In the genomic region with DNA sequence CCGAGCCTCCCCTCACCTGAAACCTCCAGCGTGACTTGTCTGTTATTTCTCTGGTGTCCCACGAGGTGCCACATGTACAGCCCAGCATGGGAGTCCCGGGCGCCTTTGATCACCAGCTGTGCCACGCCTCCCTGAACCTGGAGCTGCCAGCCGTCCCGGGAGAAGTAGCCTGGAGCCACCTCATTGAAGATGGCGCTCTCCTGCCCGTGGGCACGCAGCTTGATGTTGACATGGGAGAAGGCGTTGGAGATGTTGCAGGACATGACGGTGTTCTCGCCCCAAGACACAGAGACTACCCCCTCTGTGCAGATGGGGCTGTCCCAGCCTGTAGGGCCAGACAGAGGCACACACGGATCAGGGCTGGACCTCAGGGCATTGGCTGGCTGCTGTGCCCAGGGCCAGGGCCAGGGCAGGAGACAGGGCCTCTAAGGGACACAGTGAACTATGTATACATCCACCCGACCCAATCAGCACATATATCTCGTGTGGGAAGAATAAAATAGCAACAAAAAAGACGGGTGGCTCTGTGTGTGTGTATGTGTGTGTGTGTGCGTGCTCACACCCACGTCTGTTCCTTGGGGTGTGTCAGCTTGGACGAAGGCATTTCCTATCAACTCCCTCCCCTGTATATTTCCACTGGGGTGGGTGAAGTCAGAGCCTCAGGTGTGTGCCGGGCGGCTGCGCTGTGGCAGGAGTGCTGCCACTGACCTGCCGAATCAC, we compare ENCODE assay signal across 18 cellular contexts. TPM values are rescaled to one million over a fixed set of nuclear protein-coding genes. Genes with fewer than 3 reads are reported as not detected.
DNase-seq lines count a peak whose midpoint lies in the region; ATAC-seq and TF ChIP-seq lines count a peak whose summit lies in the region.
"Had no signal": no experiment of that assay in that cellular context is flagged by ENCODE, and none has a peak within 500 bp of the region (broad histone marks: within the 10 kb centered on the region; RNA-seq: fewer than 3 reads in every experiment).

No MANE protein-coding gene starts in this region.

- TF ChIP-seq CTCF in type B pancreatic cell (conservative IDR thresholded peaks at IDR 0.05), result no peak

- no peak overlapping the region for H3K27ac Mint-ChIP-seq in type B pancreatic cell
- H3K27ac Mint-ChIP-seq: WTC11 had no signal

- no peak for ATAC-seq in GM21786 (IDR thresholded peaks at IDR 0.05; ENCODE audit: unreplicated experiment)
- no peak for ATAC-seq in HG03135 (IDR thresholded peaks at IDR 0.05; ENCODE audit: unreplicated experiment)
- ATAC-seq: WTC11 had no signal

- H3K9me3 Mint-ChIP-seq in type B pancreatic cell, result no peaks in the 10 kb centered on the region
- H3K9me3 Mint-ChIP-seq: neural crest cell, WTC11 had no signal

- no peaks in the 10 kb centered on the region for H3K36me3 Mint-ChIP-seq in type B pancreatic cell
- H3K36me3 Mint-ChIP-seq: WTC11 had no signal

- peaks cover 3% of the 10 kb centered on the region for H3K27me3 Mint-ChIP-seq in type B pancreatic cell

- peak; percentile 27 for DNase-seq in activated naive CD4-positive, alpha-beta T cell treated with Interleukin-2 at 50 U/mL for 16 hours
- DNase-seq in activated naive CD4-positive, alpha-beta T cell treated with anti-CD3 and anti-CD28 coated beads, Interleukin-2, amount 50 U/mL, for 16 hours, result no peak
- peak; percentile 83 for DNase-seq in SW480 (ENCODE audit: low spot score)
- peak; percentile 69 for DNase-seq in left kidney (ENCODE audit: low read depth, low spot score)
- DNase-seq in type B pancreatic cell (ENCODE audit: extremely low spot score, unreplicated experiment), result no peak
- no peak for DNase-seq in AML-193 (lab: John Stamatoyannopoulos, UW)
- DNase-seq: activated effector memory CD4-positive, alpha-beta T cell treated with anti-CD3 and anti-CD28 coated beads, Interleukin-2, amount 50 U/mL, for 16 hours; DMS79 treated with DMSO at 0.1 percent for 48 hours; hypothalamus; left ventricle myocardium inferior; NCI-H1436; NCI-H524 treated with DMSO at 0.1 percent for 48 hours; PC-9; stomach had no signal

- peaks cover 5% of the 10 kb centered on the region for H3K4me1 Mint-ChIP-seq in type B pancreatic cell (ENCODE audit: unreplicated experiment)

- H3K4me3 Mint-ChIP-seq in type B pancreatic cell, result peak overlapping the region; percentile 9
- H3K4me3 Mint-ChIP-seq: neural crest cell, WTC11 had no signal

RNA-seq across cellular contexts. Expression of a gene that starts 7.3 kb away (rescaled TPM):
- 1.4 and 1.6 TPM in 2 replicates for total RNA-seq in type B pancreatic cell (ENCODE audit: low replicate concordance)
- total RNA-seq: neural crest cell had no signal

RNA-seq across cellular contexts. Expression of a gene that starts 8.8 kb away (rescaled TPM):
- total RNA-seq in type B pancreatic cell (ENCODE audit: low replicate concordance), result 13.2 and 17.7 TPM in 2 replicates
- total RNA-seq: neural crest cell had no signal

RNA-seq across cellular contexts. Expression of a gene that starts 34.3 kb away (rescaled TPM):
- 0.14 TPM in 1 of 2 replicates, not detected in the other for total RNA-seq in type B pancreatic cell (ENCODE audit: low replicate concordance)
- total RNA-seq: left ventricle myocardium inferior, stomach had no signal

RNA-seq across cellular contexts. Expression of a gene that starts 46.8 kb away (rescaled TPM):
- total RNA-seq in type B pancreatic cell (ENCODE audit: low replicate concordance), result 0.21 and 0.97 TPM in 2 replicates
- total RNA-seq: neural crest cell, PC-9, stomach had no signal

RNA-seq across cellular contexts. Expression of a gene that starts 51.2 kb away (rescaled TPM):
- 176 and 184 TPM in 2 replicates for total RNA-seq in type B pancreatic cell (ENCODE audit: low replicate concordance)

Comparison
In these comparisons a context has a peak if more than half of its experiments do, and no peak if none do; other contexts are left out.
1. DNase-seq: peak in activated naive CD4-positive, alpha-beta T cell treated with Interleukin-2 at 50 U/mL for 16 hours (single experiment), SW480 (single experiment) and left kidney (single experiment); none in activated naive CD4-positive, alpha-beta T cell treated with anti-CD3 and anti-CD28 coated beads, Interleukin-2, amount 50 U/mL, for 16 hours (single experiment), type B pancreatic cell (single experiment) and AML-193 (0 of 2).